Comparison of ENCODE assay signal across 9 cellular contexts in the genomic region with DNA sequence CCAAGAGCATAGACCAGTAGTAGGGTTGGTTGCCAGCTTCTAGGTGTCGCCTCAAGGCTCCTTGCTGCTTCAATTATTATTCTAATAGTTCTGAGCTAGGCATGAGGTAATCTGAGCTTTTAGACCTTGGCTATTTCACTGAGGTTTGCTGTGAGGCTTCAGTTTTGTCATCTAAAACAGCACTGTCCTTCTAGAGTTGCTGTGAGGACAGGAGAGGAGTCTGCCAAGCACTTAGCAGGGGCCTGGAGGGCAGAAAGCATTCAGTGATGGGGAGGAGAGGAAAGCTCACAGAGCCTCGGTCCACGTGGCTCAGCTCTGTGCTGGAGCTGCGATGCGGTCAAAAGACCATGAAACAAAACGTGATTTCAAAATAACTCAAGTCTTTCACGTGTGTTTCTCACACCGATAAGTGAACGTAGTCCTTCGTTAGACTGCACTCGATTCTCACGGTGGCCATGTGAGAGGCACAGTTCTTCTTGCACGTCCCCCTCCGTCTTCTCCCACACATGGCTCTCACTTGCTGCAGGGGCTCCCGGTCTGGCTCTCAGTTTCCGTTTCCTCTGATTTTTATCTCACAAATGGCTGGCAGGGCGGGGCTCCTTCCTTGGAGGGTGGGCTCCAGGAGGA.
DNase-seq lines count a peak whose midpoint lies in the region; ATAC-seq, FAIRE-seq and TF ChIP-seq lines count a peak whose summit lies in the region.
"Had no signal": no experiment of that assay in that cellular context is flagged by ENCODE, and none has a peak within 500 bp of the region (broad histone marks: within the 10 kb centered on the region; RNA-seq: fewer than 3 reads in every experiment).

No MANE protein-coding gene starts in this region.

- H3K27me3 ChIP-seq in Loucy (ENCODE audit: insufficient read depth, low read length, poor library complexity, severe bottlenecking) (no peaks in the 10 kb centered on the region), esophagus squamous epithelium (no peaks in the 10 kb centered on the region), Caco-2 (replicated peaks; ENCODE audit: control insufficient read depth, insufficient read depth, low read length) (no peaks in the 10 kb centered on the region)

- H3F3A ChIP-seq in Loucy (ENCODE audit: low read depth), result peaks cover 25% of the 10 kb centered on the region

- TF ChIP-seq POLR2A in esophagus squamous epithelium (IDR thresholded peaks at IDR 0.05), result no peak

- H3K4me3 ChIP-seq in Loucy (ENCODE audit: low read length, poor library complexity, severe bottlenecking) (peak overlapping the region; percentile 30), esophagus squamous epithelium (no peak overlapping the region), Caco-2 (ENCODE audit: low read depth, low read length) (no peak overlapping the region)

- POLR2A ChIA-PET in Caco-2 (lab: Charles Lee), result no interaction called here

- H4K20me1 ChIP-seq in Loucy (ENCODE audit: insufficient read depth, low read length, poor library complexity, severe bottlenecking), result no peaks in the 10 kb centered on the region

- H3K9me3 Mint-ChIP-seq in stimulated activated naive B cell treated with anti-CD40 and anti-IgM and Interleukin-4, amounts not matched to agents 10 μg/mL and 1 μg/mL and 100 μg/mL, for 72 hours, result no peaks in the 10 kb centered on the region
- no peaks in the 10 kb centered on the region for H3K9me3 Mint-ChIP-seq in Caco-2 (ENCODE audit: unreplicated experiment)

- peaks cover 58 to 82% of the 10 kb centered on the region in 2 donors for H3K4me1 Mint-ChIP-seq in stimulated activated naive B cell treated with anti-CD40 and anti-IgM and Interleukin-4, amounts not matched to agents 10 μg/mL and 1 μg/mL and 100 μg/mL, for 72 hours
- peaks cover 24% of the 10 kb centered on the region for H3K4me1 Mint-ChIP-seq in Caco-2 (ENCODE audit: low read depth, unreplicated experiment)

- TF ChIP-seq CTCF in Loucy (conservative IDR thresholded peaks at IDR 0.05; ENCODE audit: low read length) (no peak), esophagus squamous epithelium (IDR thresholded peaks at IDR 0.05) (no peak), Caco-2 (IDR thresholded peaks at IDR 0.05; ENCODE audit: insufficient read depth in 1 of 2, low read depth in 1 of 2, low read length in 1 of 2, severe bottlenecking in 1 of 2, unreplicated experiment in 1 of 2) (no peak), D721Med (IDR thresholded peaks at IDR 0.05; ENCODE audit: insufficient read depth, missing control alignments) (no peak)

- DNase-seq in esophagus squamous epithelium (lab: John Stamatoyannopoulos, UW) (no peak), Caco-2 (no peak), DMS 273 (lab: John Stamatoyannopoulos, UW; ENCODE audit: unreplicated experiment) (no peak), D721Med (ENCODE audit: insufficient read length, low spot score) (no peak)
- DNase-seq in stimulated activated naive B cell treated with anti-CD40 and anti-IgM and Interleukin-4, amounts not matched to agents 10 μg/mL and 1 μg/mL and 100 μg/mL, for 72 hours, result no peak

- H2AFZ ChIP-seq in Loucy (ENCODE audit: low read length), result peak overlapping the region; percentile 16; the same call in 1 of the 2 replicates

- H3K9me2 ChIP-seq in Loucy (replicated peaks; ENCODE audit: low read depth, low read length), result no peaks in the 10 kb centered on the region

- intact Hi-C loops in esophagus squamous epithelium (cut with DNase I) (no loop called here), Caco-2 (cut with micrococcal nuclease; ENCODE audit: unreplicated experiment) (no loop called here)

- peak overlapping the region; percentile 74 for H3K27ac Mint-ChIP-seq in stimulated activated naive B cell treated with anti-CD40 and anti-IgM and Interleukin-4, amounts not matched to agents 10 μg/mL and 1 μg/mL and 100 μg/mL, for 72 hours
- H3K27ac Mint-ChIP-seq in Caco-2 (ENCODE audit: unreplicated experiment), result no peak overlapping the region

- ATAC-seq in GM18498 (IDR thresholded peaks at IDR 0.05; ENCODE audit: unreplicated experiment), result peak; percentile 64
- peak; percentile 64 for ATAC-seq in GM21723 (IDR thresholded peaks at IDR 0.05; ENCODE audit: unreplicated experiment)
- ATAC-seq in stimulated activated naive B cell treated with anti-CD40 and anti-IgM and Interleukin-4, amounts not matched to agents 10 μg/mL and 1 μg/mL and 100 μg/mL, for 72 hours (replicated peaks), result no peak

- H3K27me3 Mint-ChIP-seq in stimulated activated naive B cell treated with anti-CD40 and anti-IgM and Interleukin-4, amounts not matched to agents 10 μg/mL and 1 μg/mL and 100 μg/mL, for 72 hours, result no peaks in the 10 kb centered on the region
- no peaks in the 10 kb centered on the region for H3K27me3 Mint-ChIP-seq in Caco-2 (ENCODE audit: insufficient read depth, unreplicated experiment)

- 48 to 76% methylated on average over 8 to 15 of the region's 17 CpGs for WGBS in esophagus squamous epithelium, 2 donors

- peak overlapping the region; percentile 57 to 63 for H3K4me3 Mint-ChIP-seq in stimulated activated naive B cell treated with anti-CD40 and anti-IgM and Interleukin-4, amounts not matched to agents 10 μg/mL and 1 μg/mL and 100 μg/mL, for 72 hours
- H3K4me3 Mint-ChIP-seq in Caco-2 (ENCODE audit: unreplicated experiment), result no peak overlapping the region

- CTCF ChIA-PET in Caco-2 (lab: Charles Lee), result interaction anchor here (1.0 to 1.3 kb wide), 2 partner anchors 10 to 102 kb away, joined by 3 to 5 read pairs; no protein-coding TSS in a partner anchor

- H3K9me3 ChIP-seq in Loucy (ENCODE audit: insufficient read depth, low read depth, low read length) (no peaks in the 10 kb centered on the region), esophagus squamous epithelium (no peaks in the 10 kb centered on the region), Caco-2 (no peaks in the 10 kb centered on the region)

- H3K36me3 Mint-ChIP-seq in stimulated activated naive B cell treated with anti-CD40 and anti-IgM and Interleukin-4, amounts not matched to agents 10 μg/mL and 1 μg/mL and 100 μg/mL, for 72 hours, result peaks cover 0 to 3% of the 10 kb centered on the region in 2 donors
- H3K36me3 Mint-ChIP-seq in Caco-2 (ENCODE audit: insufficient read depth, unreplicated experiment), result no peaks in the 10 kb centered on the region

- peaks cover 89% of the 10 kb centered on the region for H3K4me1 ChIP-seq in Loucy (ENCODE audit: insufficient read depth, low read length, poor library complexity, severe bottlenecking)
- H3K4me1 ChIP-seq in esophagus squamous epithelium, result peaks cover 34 to 58% (median 40%) of the 10 kb centered on the region in 3 donors
- H3K4me1 ChIP-seq in Caco-2, result peaks cover 32% of the 10 kb centered on the region

- peaks cover 35% of the 10 kb centered on the region; the same call in 1 of the 2 replicates for H3K79me2 ChIP-seq in Loucy (ENCODE audit: insufficient read depth, low read length)

- H3K27ac ChIP-seq in esophagus squamous epithelium, result peak overlapping the region in 3 of 4 donors; percentile 3 to 51 (median 41)
- H3K27ac ChIP-seq: KMS-11 had no signal

- H3K9ac ChIP-seq in Loucy (ENCODE audit: low read depth, low read length, poor library complexity, severe bottlenecking), result peak overlapping the region; percentile 60
- H3K9ac ChIP-seq: KMS-11 had no signal

- no TSS peak for BruUV-seq in Caco-2 (replicated peaks; lab: Mats Ljungman, UMichigan)

- FAIRE-seq in D721Med (lab: Jason Lieb, UNC), result no peak

- peak overlapping the region; percentile 53 for H3K4me2 ChIP-seq in Loucy (ENCODE audit: low read depth, low read length, poor library complexity, severe bottlenecking)
- H3K4me2 ChIP-seq: KMS-11 had no signal

- H3K36me3 ChIP-seq in Loucy (ENCODE audit: insufficient read depth, low read length) (no peaks in the 10 kb centered on the region), esophagus squamous epithelium (no peaks in the 10 kb centered on the region), Caco-2 (ENCODE audit: control insufficient read depth, insufficient read depth, low read length) (no peaks in the 10 kb centered on the region)

Comparison
In these comparisons a context has a peak if more than half of its experiments do, and no peak if none do; other contexts are left out.
1. ATAC-seq: peak in GM18498 (single experiment) and GM21723 (single experiment); none in stimulated activated naive B cell treated with anti-CD40 and anti-IgM and Interleukin-4, amounts not matched to agents 10 μg/mL and 1 μg/mL and 100 μg/mL, for 72 hours (0 of 2).